2 cellular contexts compared by ENCODE assay signal in the genomic region with DNA sequence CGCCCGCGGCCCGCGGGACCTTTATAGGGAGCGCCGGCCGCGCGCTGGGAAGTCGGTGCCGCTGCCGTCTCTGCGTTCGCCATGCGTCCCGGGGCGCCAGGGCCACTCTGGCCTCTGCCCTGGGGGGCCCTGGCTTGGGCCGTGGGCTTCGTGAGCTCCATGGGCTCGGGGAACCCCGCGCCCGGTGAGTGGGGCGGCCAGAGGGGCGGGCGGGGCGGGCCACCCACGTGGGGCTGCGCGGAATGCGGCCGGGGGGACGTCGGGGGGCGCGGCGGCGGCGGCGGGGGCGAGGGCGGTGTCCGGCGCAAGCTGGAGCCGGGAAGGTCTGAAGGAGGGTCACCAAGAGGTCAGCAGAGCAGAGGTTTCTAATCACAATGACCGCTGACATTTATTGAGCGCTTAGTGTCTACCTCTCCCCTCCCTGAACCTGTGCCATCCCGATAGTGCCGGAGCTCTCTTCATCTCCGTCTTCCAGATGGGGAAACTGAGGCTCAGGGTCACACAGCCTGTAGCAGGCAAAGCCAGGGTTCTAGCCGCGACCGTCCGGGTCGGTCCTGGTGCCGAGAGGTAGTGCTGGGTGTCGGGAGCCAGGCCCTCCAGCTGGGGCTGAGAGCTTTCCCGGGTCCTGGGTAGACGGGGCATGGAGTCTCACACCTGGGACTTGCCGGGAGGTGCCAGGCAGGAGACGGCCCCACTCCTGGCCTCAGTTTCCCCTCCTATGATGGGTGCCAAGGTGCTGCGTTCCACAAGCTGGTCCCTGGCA.
A peak's percentile ranks its signal among the peaks of the same experiment; 100 is the strongest.
TF ChIP-seq lines count a peak whose summit lies in the region.

Gene FSTL3, plus strand, starts transcription at position 50 of the 763 bp plus-strand sequence. Its CDS starts 32 bp downstream, at position 82.

TF ChIP-seq in HEK293, 187 proteins besides CTCF, POLR2A, EP300 and RAD21 (continued from another document):
- TF ChIP-seq, protein P1, sequence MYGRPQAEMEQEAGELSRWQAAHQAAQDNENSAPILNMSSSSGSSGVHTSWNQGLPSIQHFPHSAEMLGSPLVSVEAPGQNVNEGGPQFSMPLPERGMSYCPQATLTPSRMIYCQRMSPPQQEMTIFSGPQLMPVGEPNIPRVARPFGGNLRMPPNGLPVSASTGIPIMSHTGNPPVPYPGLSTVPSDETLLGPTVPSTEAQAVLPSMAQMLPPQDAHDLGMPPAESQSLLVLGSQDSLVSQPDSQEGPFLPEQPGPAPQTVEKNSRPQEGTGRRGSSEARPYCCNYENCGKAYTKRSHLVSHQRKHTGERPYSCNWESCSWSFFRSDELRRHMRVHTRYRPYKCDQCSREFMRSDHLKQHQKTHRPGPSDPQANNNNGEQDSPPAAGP (tag by site-specific recombination; IDR thresholded peaks at IDR 0.05) = 0 out of 2 replicates have a peak, but pooled peaks have one; percentile 9
TF ChIP-seq in HEK293: peak in this region for 1.

TF ChIP-seq in HepG2, 621 proteins besides CTCF, POLR2A, EP300 and RAD21:
- TF ChIP-seq, protein P2, sequence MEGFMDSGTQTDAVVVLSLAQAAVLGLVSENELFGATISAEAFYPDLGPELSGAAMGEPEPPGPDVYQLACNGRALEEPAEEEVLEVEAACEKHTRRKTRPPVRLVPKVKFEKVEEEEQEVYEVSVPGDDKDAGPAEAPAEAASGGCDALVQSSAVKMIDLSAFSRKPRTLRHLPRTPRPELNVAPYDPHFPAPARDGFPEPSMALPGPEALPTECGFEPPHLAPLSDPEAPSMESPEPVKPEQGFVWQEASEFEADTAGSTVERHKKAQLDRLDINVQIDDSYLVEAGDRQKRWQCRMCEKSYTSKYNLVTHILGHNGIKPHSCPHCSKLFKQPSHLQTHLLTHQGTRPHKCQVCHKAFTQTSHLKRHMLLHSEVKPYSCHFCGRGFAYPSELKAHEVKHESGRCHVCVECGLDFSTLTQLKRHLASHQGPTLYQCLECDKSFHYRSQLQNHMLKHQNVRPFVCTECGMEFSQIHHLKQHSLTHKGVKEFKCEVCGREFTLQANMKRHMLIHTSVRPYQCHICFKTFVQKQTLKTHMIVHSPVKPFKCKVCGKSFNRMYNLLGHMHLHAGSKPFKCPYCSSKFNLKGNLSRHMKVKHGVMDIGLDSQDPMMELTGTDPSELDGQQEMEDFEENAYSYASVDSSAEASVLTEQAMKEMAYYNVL (CRISPR knock-in tag; IDR thresholded peaks at IDR 0.05; ENCODE audit: borderline replicate concordance) = no peak
- TF ChIP-seq KDM2A (CRISPR knock-in tag; IDR thresholded peaks at IDR 0.05; ENCODE audit: borderline replicate concordance, low read depth) (peak; percentile 77), AGO2 (optimal IDR thresholded peaks at IDR 0.05; ENCODE audit: low read depth, low read length) (peak; percentile 68), HDAC1 (CRISPR knock-in tag; IDR thresholded peaks at IDR 0.05) (0 out of 2 replicates have a peak, but pooled peaks have one; percentile 12), ZGPAT (CRISPR knock-in tag; IDR thresholded peaks at IDR 0.05) (0 out of 2 replicates have a peak, but pooled peaks have one; percentile 20), MTA1 (CRISPR knock-in tag; IDR thresholded peaks at IDR 0.05; ENCODE audit: borderline replicate concordance) (0 out of 2 replicates have a peak, but pooled peaks have one; percentile 36), UBTF (CRISPR knock-in tag; IDR thresholded peaks at IDR 0.05) (0 out of 2 replicates have a peak, but pooled peaks have one; percentile 40), ZKSCAN8 (CRISPR knock-in tag; IDR thresholded peaks at IDR 0.05; ENCODE audit: borderline replicate concordance) (peak; percentile 98), ZMYM3 (CRISPR knock-in tag; IDR thresholded peaks at IDR 0.05) (no peak), RARA (CRISPR knock-in tag; IDR thresholded peaks at IDR 0.05) (peak; percentile 69), TCF7L2 (IDR thresholded peaks at IDR 0.05; ENCODE audit: low read depth, low read length) (no peak), TBX2 (CRISPR knock-in tag; IDR thresholded peaks at IDR 0.05; ENCODE audit: borderline replicate concordance) (0 out of 2 replicates have a peak, but pooled peaks have one; percentile 20), AGO1 (IDR thresholded peaks at IDR 0.05; ENCODE audit: low read depth, low read length, poor library complexity, severe bottlenecking) (peak; percentile 88), ZNF691 (CRISPR knock-in tag; IDR thresholded peaks at IDR 0.05; ENCODE audit: borderline replicate concordance, low read depth) (0 out of 2 replicates have a peak, but pooled peaks have one; percentile 22), GABPA (IDR thresholded peaks at IDR 0.05; ENCODE audit: low read depth, low read length) (no peak), GABPA (CRISPR knock-in tag; IDR thresholded peaks at IDR 0.05; ENCODE audit: low read depth) (no peak), ZBTB2 (CRISPR knock-in tag; IDR thresholded peaks at IDR 0.05; ENCODE audit: low read depth) (0 out of 2 replicates have a peak, but pooled peaks have one; percentile 25), AKAP8 (CRISPR knock-in tag; IDR thresholded peaks at IDR 0.05) (peak; percentile 97), SSRP1 (CRISPR knock-in tag; IDR thresholded peaks at IDR 0.05) (no peak), SIN3A (IDR thresholded peaks at IDR 0.05; ENCODE audit: borderline replicate concordance, low read depth, low read length) (0 out of 2 replicates have a peak, but pooled peaks have one; percentile 33), MTF1 (CRISPR knock-in tag; IDR thresholded peaks at IDR 0.05) (no peak), POLR2AphosphoS5 (IDR thresholded peaks at IDR 0.05; ENCODE audit: low read depth, low read length) (0 out of 2 replicates have a peak, but pooled peaks have one; percentile 34), NRL (CRISPR knock-in tag; IDR thresholded peaks at IDR 0.05; ENCODE audit: borderline replicate concordance) (no peak)
- TF ChIP-seq, protein P3, sequence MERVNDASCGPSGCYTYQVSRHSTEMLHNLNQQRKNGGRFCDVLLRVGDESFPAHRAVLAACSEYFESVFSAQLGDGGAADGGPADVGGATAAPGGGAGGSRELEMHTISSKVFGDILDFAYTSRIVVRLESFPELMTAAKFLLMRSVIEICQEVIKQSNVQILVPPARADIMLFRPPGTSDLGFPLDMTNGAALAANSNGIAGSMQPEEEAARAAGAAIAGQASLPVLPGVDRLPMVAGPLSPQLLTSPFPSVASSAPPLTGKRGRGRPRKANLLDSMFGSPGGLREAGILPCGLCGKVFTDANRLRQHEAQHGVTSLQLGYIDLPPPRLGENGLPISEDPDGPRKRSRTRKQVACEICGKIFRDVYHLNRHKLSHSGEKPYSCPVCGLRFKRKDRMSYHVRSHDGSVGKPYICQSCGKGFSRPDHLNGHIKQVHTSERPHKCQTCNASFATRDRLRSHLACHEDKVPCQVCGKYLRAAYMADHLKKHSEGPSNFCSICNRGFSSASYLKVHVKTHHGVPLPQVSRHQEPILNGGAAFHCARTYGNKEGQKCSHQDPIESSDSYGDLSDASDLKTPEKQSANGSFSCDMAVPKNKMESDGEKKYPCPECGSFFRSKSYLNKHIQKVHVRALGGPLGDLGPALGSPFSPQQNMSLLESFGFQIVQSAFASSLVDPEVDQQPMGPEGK (CRISPR knock-in tag; IDR thresholded peaks at IDR 0.05) = 0 out of 2 replicates have a peak, but pooled peaks have one; percentile 10
- TF ChIP-seq, protein P4, sequence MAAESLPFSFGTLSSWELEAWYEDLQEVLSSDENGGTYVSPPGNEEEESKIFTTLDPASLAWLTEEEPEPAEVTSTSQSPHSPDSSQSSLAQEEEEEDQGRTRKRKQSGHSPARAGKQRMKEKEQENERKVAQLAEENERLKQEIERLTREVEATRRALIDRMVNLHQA (CRISPR knock-in tag; IDR thresholded peaks at IDR 0.05) = no peak
- TF ChIP-seq, protein P5, sequence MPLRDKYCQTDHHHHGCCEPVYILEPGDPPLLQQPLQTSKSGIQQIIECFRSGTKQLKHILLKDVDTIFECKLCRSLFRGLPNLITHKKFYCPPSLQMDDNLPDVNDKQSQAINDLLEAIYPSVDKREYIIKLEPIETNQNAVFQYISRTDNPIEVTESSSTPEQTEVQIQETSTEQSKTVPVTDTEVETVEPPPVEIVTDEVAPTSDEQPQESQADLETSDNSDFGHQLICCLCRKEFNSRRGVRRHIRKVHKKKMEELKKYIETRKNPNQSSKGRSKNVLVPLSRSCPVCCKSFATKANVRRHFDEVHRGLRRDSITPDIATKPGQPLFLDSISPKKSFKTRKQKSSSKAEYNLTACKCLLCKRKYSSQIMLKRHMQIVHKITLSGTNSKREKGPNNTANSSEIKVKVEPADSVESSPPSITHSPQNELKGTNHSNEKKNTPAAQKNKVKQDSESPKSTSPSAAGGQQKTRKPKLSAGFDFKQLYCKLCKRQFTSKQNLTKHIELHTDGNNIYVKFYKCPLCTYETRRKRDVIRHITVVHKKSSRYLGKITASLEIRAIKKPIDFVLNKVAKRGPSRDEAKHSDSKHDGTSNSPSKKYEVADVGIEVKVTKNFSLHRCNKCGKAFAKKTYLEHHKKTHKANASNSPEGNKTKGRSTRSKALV (CRISPR knock-in tag; IDR thresholded peaks at IDR 0.05) = peak; percentile 61; the same call in 1 of the 2 replicates
